15 cellular contexts compared by ENCODE assay signal in the genomic region with DNA sequence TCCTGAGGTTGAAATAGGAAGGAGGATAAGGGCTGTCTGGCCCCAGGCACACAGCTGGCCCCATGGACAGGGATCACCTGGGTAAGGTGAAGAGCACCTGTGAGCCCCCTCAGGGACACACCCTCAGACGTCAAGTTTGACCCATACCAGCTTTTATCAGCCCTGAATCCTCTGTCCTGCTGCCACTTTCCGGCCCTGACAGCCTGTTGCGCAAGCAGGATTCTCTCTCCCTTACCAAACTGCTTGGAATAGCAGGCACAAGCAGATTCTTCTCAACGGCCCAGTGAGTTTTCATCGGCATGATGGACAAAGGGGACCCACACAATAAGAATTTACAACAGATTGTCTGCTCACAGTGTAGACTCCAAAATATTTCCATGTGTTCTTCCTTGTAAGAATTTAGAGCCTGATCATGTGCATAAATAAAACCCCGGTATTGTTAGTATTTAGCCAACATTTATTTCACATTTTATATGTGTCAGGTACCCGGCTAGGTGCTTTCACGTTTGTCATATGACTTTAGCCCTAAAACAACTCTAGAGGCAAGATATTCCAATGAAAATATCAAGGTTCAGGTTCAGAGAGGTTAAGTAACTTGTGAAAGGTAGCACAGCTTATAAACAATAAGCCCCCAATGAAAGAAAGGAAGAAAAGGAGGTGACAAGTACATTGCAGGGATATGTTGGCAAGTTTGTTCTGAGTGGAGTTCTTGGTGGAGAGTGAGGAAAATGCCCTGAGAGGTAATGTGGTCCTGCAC.
DNase-seq lines count a peak whose midpoint lies in the region; ATAC-seq and TF ChIP-seq lines count a peak whose summit lies in the region.
"Had no signal": no experiment of that assay in that cellular context is flagged by ENCODE, and none has a peak within 500 bp of the region (broad histone marks: within the 10 kb centered on the region; RNA-seq: fewer than 3 reads in every experiment).

No MANE protein-coding gene starts in this region.

- no peak for TF ChIP-seq CTCF in choroid plexus epithelial cell (conservative IDR thresholded peaks at IDR 0.05; ENCODE audit: low read depth, low read length)
- no peak for TF ChIP-seq CTCF in lower lobe of right lung (IDR thresholded peaks at IDR 0.05)
- no peak for TF ChIP-seq CTCF in coronary artery (IDR thresholded peaks at IDR 0.05)

- no peaks in the 10 kb centered on the region for H3K9me3 ChIP-seq in lower lobe of right lung
- H3K9me3 ChIP-seq: BLaER1 had no signal

- intact Hi-C loops in lower lobe of right lung (cut with DNase I) = no loop called here

- H3K4me1 ChIP-seq in lower lobe of right lung = peaks cover 8% of the 10 kb centered on the region
- H3K4me1 ChIP-seq: BLaER1 had no signal

- H3K27ac ChIP-seq in lower lobe of right lung (no peak overlapping the region), coronary artery (no peak overlapping the region)
- H3K27ac ChIP-seq: BLaER1, PC-9 had no signal

- ATAC-seq in lower lobe of right lung (peak; percentile 28 to 31), HG03135 (IDR thresholded peaks at IDR 0.05; ENCODE audit: unreplicated experiment) (no peak)

- H3K4me3 ChIP-seq in choroid plexus epithelial cell (ENCODE audit: low read depth, low read length) (no peak overlapping the region), lower lobe of right lung (no peak overlapping the region), coronary artery (no peak overlapping the region)
- H3K4me3 ChIP-seq: BLaER1, PC-9 had no signal

- DNase-seq in AG20443 (ENCODE audit: low spot score) = peak; percentile 69
- DNase-seq in M059J (ENCODE audit: low read depth) = peak; percentile 41
- DNase-seq in choroid plexus epithelial cell (ENCODE audit: low read depth) = peak; percentile 41
- DNase-seq in lower lobe of right lung = no peak
- DNase-seq in coronary artery (ENCODE audit: low spot score) = no peak
- no peak for DNase-seq in NCI-H748 (lab: John Stamatoyannopoulos, UW; ENCODE audit: unreplicated experiment)
- DNase-seq in LoVo (ENCODE audit: low spot score) = no peak
- DNase-seq: activated naive CD4-positive, alpha-beta T cell treated with anti-CD3 and anti-CD28 coated beads, Interleukin-2, amount 50 U/mL, for 16 hours; DMS79; NCI-H1105 treated with DMSO at 0.1 percent for 48 hours; NCI-H446; nucleus accumbens; PC-9 had no signal

- H3K36me3 ChIP-seq in lower lobe of right lung = no peaks in the 10 kb centered on the region
- H3K36me3 ChIP-seq: BLaER1 had no signal

- no peaks in the 10 kb centered on the region for H3K27me3 ChIP-seq in lower lobe of right lung (ENCODE audit: low read depth)
- H3K27me3 ChIP-seq: BLaER1 had no signal

Comparison
In these comparisons a context has a peak if more than half of its experiments do, and no peak if none do; other contexts are left out.
1. DNase-seq: peak in AG20443 (single experiment), M059J (single experiment) and choroid plexus epithelial cell (single experiment); none in lower lobe of right lung (single experiment), coronary artery (single experiment), NCI-H748 (single experiment) and LoVo (single experiment).